ENCODE assay signal across 1 cellular context in genomic region chr4:23902203-23902602, GRCh38.
TF ChIP-seq lines count a peak whose summit lies in the region.

No MANE protein-coding gene starts in this region.

TF ChIP-seq in GM23338, 12 proteins besides CTCF, POLR2A, EP300 and RAD21 (continued from another document):
- no peak for TF ChIP-seq ZNF114 (CRISPR knock-in tag; IDR thresholded peaks at IDR 0.05)
- TF ChIP-seq REST (IDR thresholded peaks at IDR 0.05; ENCODE audit: unreplicated experiment), result no peak
- TF ChIP-seq POLR2AphosphoS5 (IDR thresholded peaks at IDR 0.05; ENCODE audit: low read depth), result no peak
- TF ChIP-seq STAT1 (IDR thresholded peaks at IDR 0.05; ENCODE audit: unreplicated experiment), result no peak
- no peak for TF ChIP-seq NANOG (IDR thresholded peaks at IDR 0.05; ENCODE audit: borderline replicate concordance)
- no peak for TF ChIP-seq ETS1 (IDR thresholded peaks at IDR 0.05)
- TF ChIP-seq EZH2 (IDR thresholded peaks at IDR 0.05; ENCODE audit: low read depth, unreplicated experiment), result no peak
